ENCODE assay signal across 18 cellular contexts in genomic region chr9:4316409-4316808, GRCh38. TPM values are rescaled to one million over a fixed set of nuclear protein-coding genes. Genes with fewer than 3 reads are reported as not detected.
DNase-seq lines count a peak whose midpoint lies in the region; ATAC-seq, FAIRE-seq and TF ChIP-seq lines count a peak whose summit lies in the region.
"Had no signal": no experiment of that assay in that cellular context is flagged by ENCODE, and none has a peak within 500 bp of the region (broad histone marks: within the 10 kb centered on the region; RNA-seq: fewer than 3 reads in every experiment).

No MANE protein-coding gene starts in this region.

- 0 out of 2 replicates have a peak overlapping the region, but pooled peaks have one; percentile 33 for H2BK12ac ChIP-seq in H1 (ENCODE audit: low read depth, low read length)

- peaks cover 12% of the 10 kb centered on the region for H3K27me3 Mint-ChIP-seq in activated T-cell treated with anti-CD3 and anti-CD28 coated beads, Interleukin-2, amount 50 U/mL, for 72 hours (ENCODE audit: low read depth)
- H3K27me3 Mint-ChIP-seq: CD4-positive, alpha-beta T cell had no signal

- no peaks in the 10 kb centered on the region; the same call in 1 of the 2 replicates for H3K9me1 ChIP-seq in IMR-90 (ENCODE audit: insufficient read depth, low read length)
- no peaks in the 10 kb centered on the region for H3K9me1 ChIP-seq in keratinocyte (ENCODE audit: control insufficient read depth, extremely low read depth, insufficient read depth, low read length)

- in situ Hi-C loops in IMR-90 (cut with MboI; ENCODE audit: low sequenced_read_pairs): no loop called here

- H4K8ac ChIP-seq in IMR-90 (ENCODE audit: low read depth in 2 of 2, low read length in 2 of 2) (no peak overlapping the region), H1 (ENCODE audit: extremely low read depth, insufficient read depth, low read length) (no peak overlapping the region)

- H3K36me3 ChIP-seq in IMR-90 (ENCODE audit: control insufficient read depth, insufficient read depth, low read length) (no peaks in the 10 kb centered on the region), H1 (ENCODE audit: control insufficient read depth in 2 of 4, insufficient read depth in 4 of 4, low read length in 3 of 4) (no peaks in the 10 kb centered on the region), keratinocyte (ENCODE audit: control insufficient read depth in 2 of 2, extremely low read depth in 1 of 2, insufficient read depth in 2 of 2, low read length in 2 of 2) (no peaks in the 10 kb centered on the region)
- H3K36me3 ChIP-seq: BE2C; BLaER1 treated with 17β-estradiol and CSF1 and Interleukin-3, amounts not matched to agents 10 nM and 100 nM had no signal

- H3K4me2 ChIP-seq in IMR-90 (ENCODE audit: low read depth, low read length): no peak overlapping the region
- no peak overlapping the region for H3K4me2 ChIP-seq in H1 (ENCODE audit: insufficient read depth in 1 of 2, low read depth in 2 of 2, low read length in 2 of 2)
- no peak overlapping the region for H3K4me2 ChIP-seq in keratinocyte (ENCODE audit: control insufficient read depth, extremely low read depth, insufficient read depth, low read depth, low read length)
- H3K4me2 ChIP-seq: BLaER1 treated with 17β-estradiol and CSF1 and Interleukin-3, amounts not matched to agents 10 nM and 100 nM had no signal

- H3K9me3 Mint-ChIP-seq in activated T-cell treated with anti-CD3 and anti-CD28 coated beads, Interleukin-2, amount 50 U/mL, for 72 hours: no peaks in the 10 kb centered on the region
- H3K9me3 Mint-ChIP-seq: CD14-positive monocyte; CD4-positive, alpha-beta T cell; CD8-positive, alpha-beta memory T cell; H9 had no signal

- no peaks in the 10 kb centered on the region for H3K4me1 Mint-ChIP-seq in activated T-cell treated with anti-CD3 and anti-CD28 coated beads, Interleukin-2, amount 50 U/mL, for 72 hours (ENCODE audit: low read depth)
- H3K4me1 Mint-ChIP-seq: CD14-positive monocyte; CD8-positive, alpha-beta memory T cell had no signal

- WGBS in IMR-90 (ENCODE audit: extremely low coverage in 2 of 2, insufficient read length in 1 of 2), 2 experiments: no CpG with 5 or more reads among the region's 4 CpGs
- WGBS in H1 (ENCODE audit: extremely low coverage in 1 of 2, insufficient coverage in 1 of 2, insufficient read length in 1 of 2, insufficient replicate concordance in 2 of 2, low coverage in 1 of 2, low lambda C conversion rate in 2 of 2, missing lambda C conversion rate in 1 of 2), 2 experiments: 92% methylated on average over 4 of the region's 4 CpGs; no CpG with 5 or more reads in 1 of the 2 experiments

- no peaks in the 10 kb centered on the region for H3K9me3 ChIP-seq in IMR-90 (ENCODE audit: control insufficient read depth, insufficient read depth, low read length)
- H3K9me3 ChIP-seq in H1 (ENCODE audit: insufficient read depth in 2 of 2, low read depth in 1 of 2, low read length in 1 of 2): no peaks in the 10 kb centered on the region
- H3K9me3 ChIP-seq in keratinocyte (ENCODE audit: control insufficient read depth, low read depth, low read length): no peaks in the 10 kb centered on the region
- H3K9me3 ChIP-seq: BE2C; BLaER1 treated with 17β-estradiol and CSF1 and Interleukin-3, amounts not matched to agents 10 nM and 100 nM had no signal

- TF ChIP-seq POLR2A in IMR-90 (IDR thresholded peaks at IDR 0.05; ENCODE audit: low read depth, low read length): no peak
- TF ChIP-seq POLR2A in H1 (IDR thresholded peaks at IDR 0.05; ENCODE audit: control extremely low read depth in 1 of 2, low read depth in 2 of 2, low read length in 2 of 2): no peak

- H3K23me2 ChIP-seq in H1 (ENCODE audit: low read depth, low read length): peaks cover 2% of the 10 kb centered on the region; the same call in 1 of the 2 replicates

- ATAC-seq in activated T-cell treated with anti-CD3 and anti-CD28 coated beads, Interleukin-2, amount 50 U/mL, for 72 hours (replicated peaks in 1 of 2): peak; percentile 54 to 60
- no peak for ATAC-seq in IMR-90 (ENCODE audit: low read depth)

- BruUV-seq in IMR-90 (replicated peaks; lab: Mats Ljungman, UMichigan): no TSS peak

- POLR2A ChIA-PET in IMR-90 (lab: Charles Lee; ENCODE audit: unreplicated experiment) (no interaction called here), H1 (lab: Charles Lee; ENCODE audit: partially characterized antibody) (no interaction called here), RWPE1 (lab: Yijun Ruan, JAX; ENCODE audit: low non-redundant PET) (no interaction called here)

- no peak overlapping the region for H2BK15ac ChIP-seq in IMR-90 (ENCODE audit: low read depth, low read length)
- H2BK15ac ChIP-seq in H1 (ENCODE audit: low read length): no peak overlapping the region

- H3K27me3 ChIP-seq in IMR-90 (ENCODE audit: control insufficient read depth, insufficient read depth, low read length) (peaks cover 2% of the 10 kb centered on the region; the same call in 1 of the 2 replicates), H1 (replicated peaks in 1 of 4; ENCODE audit: control insufficient read depth in 3 of 4, extremely low read depth in 1 of 4, insufficient read depth in 3 of 4, low read length in 3 of 4) (no peaks in the 10 kb centered on the region), keratinocyte (ENCODE audit: control insufficient read depth, extremely low read depth, insufficient read depth, low read length) (no peaks in the 10 kb centered on the region)
- H3K27me3 ChIP-seq: BE2C; BLaER1 treated with 17β-estradiol and CSF1 and Interleukin-3, amounts not matched to agents 10 nM and 100 nM had no signal

- TF ChIP-seq RAD21 in IMR-90 (IDR thresholded peaks at IDR 0.05; ENCODE audit: low read length) (no peak), H1 (IDR thresholded peaks at IDR 0.05 in 1 of 2, conservative IDR thresholded peaks at IDR 0.05 in 1 of 2; ENCODE audit: low read depth in 2 of 2, low read length in 2 of 2) (no peak)

- no peak overlapping the region for H3K4ac ChIP-seq in IMR-90 (ENCODE audit: low read depth, low read length)
- no peak overlapping the region for H3K4ac ChIP-seq in H1 (replicated peaks; ENCODE audit: insufficient read length, low read depth, low read length)

- H3K9ac ChIP-seq in IMR-90 (ENCODE audit: low read depth, low read length) (no peak overlapping the region), H1 (replicated peaks in 1 of 4; ENCODE audit: extremely low read depth in 1 of 4, low read depth in 3 of 4, low read length in 3 of 4) (no peak overlapping the region), keratinocyte (ENCODE audit: control insufficient read depth, extremely low read depth, insufficient read depth, low read length) (no peak overlapping the region)
- H3K9ac ChIP-seq: BLaER1 treated with 17β-estradiol and CSF1 and Interleukin-3, amounts not matched to agents 10 nM and 100 nM; GM23248 had no signal

- no peak overlapping the region for H2BK120ac ChIP-seq in IMR-90 (ENCODE audit: low read depth, low read length)
- no peak overlapping the region for H2BK120ac ChIP-seq in H1 (replicated peaks; ENCODE audit: low read depth, low read length)

- peak overlapping the region; percentile 27; the same call in 1 of the 2 replicates for H2AK5ac ChIP-seq in IMR-90 (ENCODE audit: low read depth, low read length)
- no peak overlapping the region for H2AK5ac ChIP-seq in H1 (ENCODE audit: low read depth, low read length)

- H4K91ac ChIP-seq in IMR-90 (ENCODE audit: insufficient read depth, low read depth, low read length) (no peak overlapping the region), H1 (replicated peaks; ENCODE audit: insufficient read length, low read length) (no peak overlapping the region)

- CTCF ChIA-PET in IMR-90 (lab: Yijun Ruan, JAX) (interaction anchor here (1.4 to 4.1 kb wide), 4 partner anchors 14 to 849 kb away, joined by 3 to 21 read pairs (median 10); no protein-coding TSS in a partner anchor), H1 (lab: Charles Lee; ENCODE audit: partially characterized antibody) (interaction anchor here (0.5 to 7.2 kb wide), 19 partner anchors 12 to 583 kb away, joined by 3 to 148 read pairs (median 6); no protein-coding TSS in a partner anchor), RWPE1 (lab: Yijun Ruan, JAX) (interaction anchor here (1.0 to 5.0 kb wide), 3 partner anchors 23 to 59 kb away, joined by 3 to 32 read pairs (median 4); no protein-coding TSS in a partner anchor)

- H2AFZ ChIP-seq in IMR-90 (replicated peaks; ENCODE audit: low read length, poor library complexity) (no peak overlapping the region), H1 (ENCODE audit: low read length) (no peak overlapping the region), keratinocyte (ENCODE audit: control insufficient read depth, low read length) (no peak overlapping the region)
- H2AFZ ChIP-seq: GM23248 had no signal

- H3K18ac ChIP-seq in IMR-90 (ENCODE audit: low read depth, low read length) (no peak overlapping the region), H1 (ENCODE audit: extremely low read depth, low read length) (no peak overlapping the region)

- H3K56ac ChIP-seq in IMR-90 (ENCODE audit: extremely low read depth, insufficient read depth, low read length) (no peak overlapping the region), H1 (replicated peaks; ENCODE audit: insufficient read length, low read depth, low read length) (no peak overlapping the region)

- DNase-seq in activated T-cell treated with anti-CD3 and anti-CD28 coated beads, Interleukin-2, amount 50 U/mL, for 72 hours: no peak
- no peak for DNase-seq in activated T-cell treated with anti-CD3 and anti-CD28 coated beads for 4 hours
- DNase-seq in IMR-90: no peak
- DNase-seq in H1 (ENCODE audit: low read depth in 1 of 2, low spot score in 2 of 2): no peak
- no peak for DNase-seq in keratinocyte (ENCODE audit: low read depth, low spot score)
- DNase-seq in NCI-H2196 treated with DMSO at 0.1 percent for 48 hours (lab: John Stamatoyannopoulos, UW; ENCODE audit: unreplicated experiment): no peak
- DNase-seq in RWPE1 (ENCODE audit: low spot score): no peak
- no peak for DNase-seq in activated CD4-positive, alpha-beta T cell treated with anti-CD3 and anti-CD28 coated beads, Interleukin-2, amount 50 U/mL, for 48 hours
- DNase-seq: BE2C; CD4-positive, alpha-beta T cell; CD8-positive, alpha-beta memory T cell; DMS 273 treated with DMSO at 0.1 percent for 48 hours; DMS79; GM23248; H9 had no signal

- no peaks in the 10 kb centered on the region for H3K79me2 ChIP-seq in H1 (ENCODE audit: control insufficient read depth in 1 of 2, insufficient read depth in 2 of 2, low read length in 2 of 2)
- H3K79me2 ChIP-seq in keratinocyte (ENCODE audit: control insufficient read depth, insufficient read depth, low read length): no peaks in the 10 kb centered on the region

- H3K4me3 ChIP-seq in IMR-90 (ENCODE audit: insufficient read depth, low read depth, low read length): no peak overlapping the region
- H3K4me3 ChIP-seq in H1 (ENCODE audit: extremely low read depth in 1 of 4, insufficient read depth in 2 of 4, low read depth in 3 of 4, low read length in 4 of 4): no peak overlapping the region
- H3K4me3 ChIP-seq in keratinocyte (ENCODE audit: control insufficient read depth in 2 of 3, extremely low read depth in 1 of 3, insufficient read depth in 2 of 3, low read depth in 1 of 3, low read length in 3 of 3): no peak overlapping the region
- H3K4me3 ChIP-seq: BLaER1 treated with 17β-estradiol and CSF1 and Interleukin-3, amounts not matched to agents 10 nM and 100 nM; GM23248 had no signal

- H3K23ac ChIP-seq in IMR-90 (ENCODE audit: low read depth, low read length) (no peak overlapping the region), H1 (ENCODE audit: insufficient read length) (no peak overlapping the region)

- H3K4me1 ChIP-seq in IMR-90 (ENCODE audit: control insufficient read depth, insufficient read depth, low read length) (peaks cover 4% of the 10 kb centered on the region; the same call in 1 of the 2 replicates), H1 (replicated peaks in 1 of 4; ENCODE audit: control insufficient read depth in 3 of 4, insufficient read depth in 4 of 4, low read length in 3 of 4) (no peaks in the 10 kb centered on the region), keratinocyte (ENCODE audit: control insufficient read depth, extremely low read depth, insufficient read depth, low read length) (peaks cover 5% of the 10 kb centered on the region)
- H3K4me1 ChIP-seq: BE2C; BLaER1 treated with 17β-estradiol and CSF1 and Interleukin-3, amounts not matched to agents 10 nM and 100 nM had no signal

- H3K27ac Mint-ChIP-seq in activated T-cell treated with anti-CD3 and anti-CD28 coated beads, Interleukin-2, amount 50 U/mL, for 72 hours: no peak overlapping the region
- H3K27ac Mint-ChIP-seq: CD14-positive monocyte; CD4-positive, alpha-beta T cell; CD8-positive, alpha-beta memory T cell; H9 had no signal

- H3K14ac ChIP-seq in IMR-90 (replicated peaks; ENCODE audit: low read depth, low read length): no peak overlapping the region
- no peak overlapping the region for H3K14ac ChIP-seq in H1 (ENCODE audit: insufficient read length)

- H3K79me1 ChIP-seq in IMR-90 (ENCODE audit: low read depth in 1 of 2, low read length in 2 of 2): no peaks in the 10 kb centered on the region
- H3K79me1 ChIP-seq in H1 (ENCODE audit: low read depth, low read length): no peaks in the 10 kb centered on the region; the same call in 1 of the 2 replicates

- TF ChIP-seq EP300 in H1 (IDR thresholded peaks at IDR 0.05; ENCODE audit: borderline replicate concordance in 1 of 2, low read depth in 2 of 2, low read length in 2 of 2): no peak

- H2BK5ac ChIP-seq in IMR-90 (ENCODE audit: low read depth, low read length, poor library complexity, severe bottlenecking): no peak overlapping the region
- no peak overlapping the region for H2BK5ac ChIP-seq in H1 (ENCODE audit: low read depth, low read length)

- H2BK20ac ChIP-seq in IMR-90 (ENCODE audit: low read depth, low read length): no peak overlapping the region
- H2BK20ac ChIP-seq in H1 (ENCODE audit: low read length): no peak overlapping the region

- no peak overlapping the region for H2AK9ac ChIP-seq in IMR-90 (replicated peaks; ENCODE audit: low read depth, low read length, poor library complexity)

- H3K36me3 Mint-ChIP-seq in activated T-cell treated with anti-CD3 and anti-CD28 coated beads, Interleukin-2, amount 50 U/mL, for 72 hours (ENCODE audit: insufficient read depth in 2 of 2): no peaks in the 10 kb centered on the region
- H3K36me3 Mint-ChIP-seq: CD14-positive monocyte; CD8-positive, alpha-beta memory T cell had no signal

- intact Hi-C loops in IMR-90 (cut with micrococcal nuclease): loop anchor here (10.0 kb wide), 1 partner anchor 348 kb away; the partner anchor contains the start of genes PLPP6 and SPATA6L

- FAIRE-seq in H1 (lab: Jason Lieb, UNC): no peak
- peak; percentile 61 for FAIRE-seq in keratinocyte (lab: Jason Lieb, UNC)

- H4K20me1 ChIP-seq in IMR-90 (ENCODE audit: insufficient read depth, low read length) (no peaks in the 10 kb centered on the region), H1 (replicated peaks in 1 of 2; ENCODE audit: control insufficient read depth in 1 of 2, insufficient read depth in 2 of 2, low read length in 2 of 2) (no peaks in the 10 kb centered on the region), keratinocyte (ENCODE audit: control insufficient read depth, extremely low read depth, insufficient read depth, low read length) (no peaks in the 10 kb centered on the region)
- H4K20me1 ChIP-seq: BLaER1 treated with 17β-estradiol and CSF1 and Interleukin-3, amounts not matched to agents 10 nM and 100 nM had no signal

- no peak overlapping the region for H3K4me3 Mint-ChIP-seq in activated T-cell treated with anti-CD3 and anti-CD28 coated beads, Interleukin-2, amount 50 U/mL, for 72 hours
- H3K4me3 Mint-ChIP-seq: CD14-positive monocyte; CD4-positive, alpha-beta T cell; CD8-positive, alpha-beta memory T cell; H9 had no signal

- H4K5ac ChIP-seq in IMR-90 (ENCODE audit: low read depth, low read length) (no peak overlapping the region), H1 (ENCODE audit: insufficient read length, low read depth, low read length) (no peak overlapping the region)

- TF ChIP-seq CTCF in IMR-90 (conservative IDR thresholded peaks at IDR 0.05; ENCODE audit: low read depth, low read length) (no peak), H1 (IDR thresholded peaks at IDR 0.05; ENCODE audit: control extremely low read depth in 1 of 3, insufficient read depth in 1 of 3, low read depth in 1 of 3, low read length in 3 of 3) (no peak), keratinocyte (optimal IDR thresholded peaks at IDR 0.05 in 1 of 3, IDR thresholded peaks at IDR 0.05 in 1 of 3, conservative IDR thresholded peaks at IDR 0.05 in 1 of 3; ENCODE audit: extremely low read depth in 1 of 3, insufficient read depth in 2 of 3, low read length in 3 of 3) (no peak), RWPE1 (conservative IDR thresholded peaks at IDR 0.05; ENCODE audit: low read depth) (no peak)

- dilution Hi-C loops in IMR-90 (cut with HindIII; ENCODE audit: low sequenced_read_pairs, unreplicated experiment) (no loop called here), keratinocyte (cut with MboI; ENCODE audit: extremely low pct_ligation_motif_present, low sequenced_read_pairs) (no loop called here)

- no peak overlapping the region for H3K27ac ChIP-seq in IMR-90 (ENCODE audit: insufficient read depth, low read length)
- no peak overlapping the region for H3K27ac ChIP-seq in H1 (ENCODE audit: low read depth, low read length)
- no peak overlapping the region for H3K27ac ChIP-seq in keratinocyte (ENCODE audit: control insufficient read depth, insufficient read depth, low read length)
- H3K27ac ChIP-seq in RWPE1: no peak overlapping the region
- H3K27ac ChIP-seq: 22Rv1; BLaER1 treated with 17β-estradiol and CSF1 and Interleukin-3, amounts not matched to agents 10 nM and 100 nM; GM23248 had no signal

RNA-seq across cellular contexts. Expression of gene GLIS3, which starts 16.5 kb away (rescaled TPM):
- total RNA-seq in activated T-cell treated with anti-CD3 and anti-CD28 coated beads, Interleukin-2, amount 50 U/mL, for 72 hours: under 1 TPM; 0.49 to 0.53 TPM
- total RNA-seq in IMR-90 (2012; rRNA removed): 22.5 and 22.8 TPM in 2 replicates
- polyA plus RNA-seq in IMR-90 (2012; rRNA removed) (5.7 TPM in 2 replicates), H1 (2011; rRNA removed) (0.06 and 0.13 TPM in 2 replicates), keratinocyte (0.08 to 0.45 TPM (median 0.33 TPM) in 3 replicates)
- 3.0 and 3.7 TPM in 2 replicates for polyA plus RNA-seq in IMR-90 (2012; cell fraction: cytosol; rRNA removed)
- polyA plus RNA-seq in IMR-90 (2012; cell fraction: nucleus; rRNA removed; ENCODE audit: low replicate concordance): 5.5 and 9.3 TPM in 2 replicates
- 0.63 and 0.93 TPM in 2 replicates for total RNA-seq in H1 (2021; fragmentation: NEBNext Ultra II Directional; extraction: Animal tissue kit (Norgen Biotek cat#: 25700))
- polyA plus RNA-seq in H1 (2011; cell fraction: cytosol; rRNA removed): 0.04 TPM
- polyA plus RNA-seq in H1 (2011; cell fraction: nucleus; rRNA removed): 0.58 TPM
- 0.06 to 0.31 TPM (median 0.12 TPM) in 4 replicates for polyA plus RNA-seq in H1 (2012, experiment 1 of 2)
- not detected for polyA plus RNA-seq in H1 (2012, experiment 2 of 2)
- 0.20 TPM for polyA plus RNA-seq in H1 (2013, experiment 1 of 2)
- 0.15 TPM for polyA plus RNA-seq in H1 (2013, experiment 2 of 2)
- 2.1 and 4.1 TPM in 2 replicates for polyA minus RNA-seq in H1 (2011; rRNA and poly(A)+ RNA removed)
- polyA minus RNA-seq in H1 (2011; cell fraction: cytosol; rRNA and poly(A)+ RNA removed): 0.37 TPM
- 3.8 TPM for polyA minus RNA-seq in H1 (2011; cell fraction: nucleus; rRNA and poly(A)+ RNA removed)
- polyA plus RNA-seq in keratinocyte (2011; ENCODE audit: low read depth): not detected
- polyA plus RNA-seq in keratinocyte (2011; cell fraction: cytosol; rRNA removed): 0.21 and 0.44 TPM in 2 replicates
- 0.55 and 1.2 TPM in 2 replicates for polyA plus RNA-seq in keratinocyte (2011; cell fraction: nucleus; rRNA removed)
- polyA plus RNA-seq in keratinocyte (2012; ENCODE audit: low replicate concordance): 0.06 and 0.58 TPM in 2 replicates
- 6.4 to 7.5 TPM (median 6.8 TPM) in 3 replicates for polyA minus RNA-seq in keratinocyte
- not detected for polyA minus RNA-seq in keratinocyte (2011; cell fraction: cytosol; rRNA and poly(A)+ RNA removed)
- polyA minus RNA-seq in keratinocyte (2011; cell fraction: nucleus; rRNA and poly(A)+ RNA removed): 6.0 and 6.4 TPM in 2 replicates
- polyA plus RNA-seq: CD14-positive monocyte had no signal

Comparison
In these comparisons a context has a peak if more than half of its experiments do, and no peak if none do; other contexts are left out.
1. RNA of gene GLIS3, which starts 16.5 kb away (total RNA-seq): 22.5 to 22.8 TPM in IMR-90; 0.63 to 0.93 TPM in H1 and 0.49 to 0.53 TPM in activated T-cell treated with anti-CD3 and anti-CD28 coated beads, Interleukin-2, amount 50 U/mL, for 72 hours; every median in the first group is over 10 times any median in the second.